Comparison of ENCODE assay signal across 16 cellular contexts in genomic region chr5:113278976-113279375, GRCh38.
A peak's percentile ranks its signal among the peaks of the same experiment; 100 is the strongest.
DNase-seq lines count a peak whose midpoint lies in the region; ATAC-seq, FAIRE-seq and TF ChIP-seq lines count a peak whose summit lies in the region.
"Had no signal": no experiment of that assay in that cellular context is flagged by ENCODE, and none has a peak within 500 bp of the region (broad histone marks: within the 10 kb centered on the region; RNA-seq: fewer than 3 reads in every experiment).

No MANE protein-coding gene starts in this region.

- peaks cover 3% of the 10 kb centered on the region for H3K9me1 ChIP-seq in keratinocyte (ENCODE audit: control insufficient read depth, extremely low read depth, insufficient read depth, low read length)

- CTCF ChIA-PET in CD8-positive, alpha-beta memory T cell (lab: Charles Lee) = no interaction called here

- ATAC-seq in GM18508 (IDR thresholded peaks at IDR 0.05; ENCODE audit: insufficient read depth, unreplicated experiment) (peak; percentile 37), HG02610 (IDR thresholded peaks at IDR 0.05; ENCODE audit: unreplicated experiment) (peak; percentile 85)
- ATAC-seq: lower lobe of right lung, T-cell had no signal

- TF ChIP-seq CTCF in keratinocyte (optimal IDR thresholded peaks at IDR 0.05 in 1 of 3, IDR thresholded peaks at IDR 0.05 in 1 of 3, conservative IDR thresholded peaks at IDR 0.05 in 1 of 3; ENCODE audit: extremely low read depth in 1 of 3, insufficient read depth in 2 of 3, low read length in 3 of 3) = no peak

- peak; percentile 13 for DNase-seq in RPMI7951 (ENCODE audit: low read depth)
- no peak for DNase-seq in keratinocyte (ENCODE audit: low read depth, low spot score)
- no peak for DNase-seq in SW480 (ENCODE audit: low spot score)
- no peak for DNase-seq in DMS 273 treated with DMSO at 0.1 percent for 48 hours (lab: John Stamatoyannopoulos, UW)
- no peak for DNase-seq in amygdala (lab: John Stamatoyannopoulos, UW)
- no peak for DNase-seq in CD8-positive, alpha-beta memory T cell
- DNase-seq: activated CD4-positive, alpha-beta T cell treated with anti-CD3 and anti-CD28 coated beads, Interleukin-2, amount 50 U/mL, for 1 hour; CD4-positive, CD25-positive, alpha-beta regulatory T cell; hypothalamus; lower lobe of right lung; OCI-M1; T-cell had no signal

- H3K4me2 ChIP-seq in keratinocyte (ENCODE audit: control insufficient read depth, extremely low read depth, insufficient read depth, low read depth, low read length) = no peak overlapping the region

- no peak overlapping the region for H2AFZ ChIP-seq in keratinocyte (ENCODE audit: control insufficient read depth, low read length)

- H3K4me1 ChIP-seq in keratinocyte (ENCODE audit: control insufficient read depth, extremely low read depth, insufficient read depth, low read length) = peaks cover 4% of the 10 kb centered on the region
- no peaks in the 10 kb centered on the region for H3K4me1 ChIP-seq in CD8-positive, alpha-beta memory T cell (ENCODE audit: insufficient read depth, low read length)

- peak; percentile 55 for FAIRE-seq in keratinocyte (lab: Jason Lieb, UNC)
- FAIRE-seq: G401.6 had no signal

- dilution Hi-C loops in keratinocyte (cut with MboI; ENCODE audit: extremely low pct_ligation_motif_present, low sequenced_read_pairs) = no loop called here

- no peak overlapping the region for H3K9ac ChIP-seq in keratinocyte (ENCODE audit: control insufficient read depth, extremely low read depth, insufficient read depth, low read length)

- no peaks in the 10 kb centered on the region for H3K9me3 Mint-ChIP-seq in CD8-positive, alpha-beta memory T cell
- H3K9me3 Mint-ChIP-seq: central memory CD8-positive, alpha-beta T cell; T-cell had no signal

- no peaks in the 10 kb centered on the region for H3K36me3 Mint-ChIP-seq in CD8-positive, alpha-beta memory T cell
- H3K36me3 Mint-ChIP-seq: CD4-positive, CD25-positive, alpha-beta regulatory T cell; T-cell had no signal

- H3K4me3 ChIP-seq in keratinocyte (ENCODE audit: control insufficient read depth in 2 of 3, extremely low read depth in 1 of 3, insufficient read depth in 2 of 3, low read depth in 1 of 3, low read length in 3 of 3) = no peak overlapping the region
- H3K4me3 ChIP-seq in CD8-positive, alpha-beta memory T cell (ENCODE audit: low read length) = no peak overlapping the region
- H3K4me3 ChIP-seq: lower lobe of right lung had no signal

- no peak overlapping the region for H3K4me3 Mint-ChIP-seq in CD8-positive, alpha-beta memory T cell
- H3K4me3 Mint-ChIP-seq: CD4-positive, CD25-positive, alpha-beta regulatory T cell; central memory CD8-positive, alpha-beta T cell; T-cell had no signal

- no peaks in the 10 kb centered on the region for H3K27me3 Mint-ChIP-seq in CD8-positive, alpha-beta memory T cell
- H3K27me3 Mint-ChIP-seq: CD4-positive, CD25-positive, alpha-beta regulatory T cell; central memory CD8-positive, alpha-beta T cell had no signal

- no peaks in the 10 kb centered on the region for H3K36me3 ChIP-seq in keratinocyte (ENCODE audit: control insufficient read depth in 2 of 2, extremely low read depth in 1 of 2, insufficient read depth in 2 of 2, low read length in 2 of 2)
- H3K36me3 ChIP-seq in CD8-positive, alpha-beta memory T cell (ENCODE audit: insufficient read depth, low read length) = no peaks in the 10 kb centered on the region
- H3K36me3 ChIP-seq: lower lobe of right lung had no signal

- H3K4me1 Mint-ChIP-seq in CD8-positive, alpha-beta memory T cell = peaks cover 8 to 10% (median 9%) of the 10 kb centered on the region in 3 donors

- H3K79me2 ChIP-seq in keratinocyte (ENCODE audit: control insufficient read depth, insufficient read depth, low read length) = peaks cover 88% of the 10 kb centered on the region

- H3K9me3 ChIP-seq in keratinocyte (ENCODE audit: control insufficient read depth, low read depth, low read length) = no peaks in the 10 kb centered on the region
- no peaks in the 10 kb centered on the region for H3K9me3 ChIP-seq in CD8-positive, alpha-beta memory T cell (ENCODE audit: low read length)
- H3K9me3 ChIP-seq: lower lobe of right lung had no signal

- no peak overlapping the region for H3K27ac Mint-ChIP-seq in CD8-positive, alpha-beta memory T cell
- H3K27ac Mint-ChIP-seq: CD4-positive, CD25-positive, alpha-beta regulatory T cell; T-cell had no signal

- H4K20me1 ChIP-seq in keratinocyte (ENCODE audit: control insufficient read depth, extremely low read depth, insufficient read depth, low read length) = no peaks in the 10 kb centered on the region

- POLR2A ChIA-PET in CD8-positive, alpha-beta memory T cell (lab: Charles Lee) = no interaction called here

- H3K27ac ChIP-seq in keratinocyte (ENCODE audit: control insufficient read depth, insufficient read depth, low read length) = no peak overlapping the region
- H3K27ac ChIP-seq in CD8-positive, alpha-beta memory T cell (ENCODE audit: low read depth, low read length) = no peak overlapping the region
- H3K27ac ChIP-seq: lower lobe of right lung had no signal

- H3K27me3 ChIP-seq in keratinocyte (ENCODE audit: control insufficient read depth, extremely low read depth, insufficient read depth, low read length) = no peaks in the 10 kb centered on the region
- no peaks in the 10 kb centered on the region for H3K27me3 ChIP-seq in CD8-positive, alpha-beta memory T cell (ENCODE audit: insufficient read depth, low read length, poor library complexity, severe bottlenecking)
